In the genomic region with DNA sequence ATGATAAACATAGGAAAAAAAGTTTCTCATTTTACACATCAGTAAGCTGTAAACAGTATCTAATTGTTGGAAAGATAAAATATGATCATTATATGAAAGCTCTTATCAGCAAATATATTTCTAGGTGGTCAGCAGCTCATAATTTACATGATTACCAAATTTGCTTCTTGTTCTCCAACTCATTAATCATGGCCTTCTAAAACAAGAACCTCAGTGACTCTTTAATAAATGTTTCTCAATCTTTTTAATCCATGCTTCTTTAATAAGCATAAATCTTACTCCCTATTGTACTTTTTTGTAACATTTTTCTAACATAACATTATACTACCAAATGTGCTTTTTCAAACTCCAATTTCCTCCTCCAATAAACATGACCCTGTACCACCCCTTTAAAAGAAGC, we compare ENCODE assay signal across 2 cellular contexts.
A peak's percentile ranks its signal among the peaks of the same experiment; 100 is the strongest.
TF ChIP-seq lines count a peak whose summit lies in the region.

No MANE protein-coding gene starts in this region.

TF ChIP-seq in HCT116, 20 proteins besides CTCF, POLR2A, EP300 and RAD21:
- TF ChIP-seq CEBPB (IDR thresholded peaks at IDR 0.05; ENCODE audit: low read depth) (no peak), SIN3A (IDR thresholded peaks at IDR 0.05; ENCODE audit: low read depth) (no peak), SRF (IDR thresholded peaks at IDR 0.05; ENCODE audit: low read depth) (no peak), ZNF274 (IDR thresholded peaks at IDR 0.05; ENCODE audit: low read depth, low read length) (no peak), FOSL1 (IDR thresholded peaks at IDR 0.05; ENCODE audit: low read depth) (no peak), EZH2 (IDR thresholded peaks at IDR 0.05) (no peak), CBX3 (IDR thresholded peaks at IDR 0.05; ENCODE audit: low read depth) (no peak), SP1 (IDR thresholded peaks at IDR 0.05; ENCODE audit: low read depth) (no peak), TCF7L2 (IDR thresholded peaks at IDR 0.05; ENCODE audit: borderline replicate concordance, extremely low read depth, insufficient read depth, insufficient read length) (no peak), EGR1 (IDR thresholded peaks at IDR 0.05; ENCODE audit: low read depth) (no peak)
- TF ChIP-seq, protein P1, sequence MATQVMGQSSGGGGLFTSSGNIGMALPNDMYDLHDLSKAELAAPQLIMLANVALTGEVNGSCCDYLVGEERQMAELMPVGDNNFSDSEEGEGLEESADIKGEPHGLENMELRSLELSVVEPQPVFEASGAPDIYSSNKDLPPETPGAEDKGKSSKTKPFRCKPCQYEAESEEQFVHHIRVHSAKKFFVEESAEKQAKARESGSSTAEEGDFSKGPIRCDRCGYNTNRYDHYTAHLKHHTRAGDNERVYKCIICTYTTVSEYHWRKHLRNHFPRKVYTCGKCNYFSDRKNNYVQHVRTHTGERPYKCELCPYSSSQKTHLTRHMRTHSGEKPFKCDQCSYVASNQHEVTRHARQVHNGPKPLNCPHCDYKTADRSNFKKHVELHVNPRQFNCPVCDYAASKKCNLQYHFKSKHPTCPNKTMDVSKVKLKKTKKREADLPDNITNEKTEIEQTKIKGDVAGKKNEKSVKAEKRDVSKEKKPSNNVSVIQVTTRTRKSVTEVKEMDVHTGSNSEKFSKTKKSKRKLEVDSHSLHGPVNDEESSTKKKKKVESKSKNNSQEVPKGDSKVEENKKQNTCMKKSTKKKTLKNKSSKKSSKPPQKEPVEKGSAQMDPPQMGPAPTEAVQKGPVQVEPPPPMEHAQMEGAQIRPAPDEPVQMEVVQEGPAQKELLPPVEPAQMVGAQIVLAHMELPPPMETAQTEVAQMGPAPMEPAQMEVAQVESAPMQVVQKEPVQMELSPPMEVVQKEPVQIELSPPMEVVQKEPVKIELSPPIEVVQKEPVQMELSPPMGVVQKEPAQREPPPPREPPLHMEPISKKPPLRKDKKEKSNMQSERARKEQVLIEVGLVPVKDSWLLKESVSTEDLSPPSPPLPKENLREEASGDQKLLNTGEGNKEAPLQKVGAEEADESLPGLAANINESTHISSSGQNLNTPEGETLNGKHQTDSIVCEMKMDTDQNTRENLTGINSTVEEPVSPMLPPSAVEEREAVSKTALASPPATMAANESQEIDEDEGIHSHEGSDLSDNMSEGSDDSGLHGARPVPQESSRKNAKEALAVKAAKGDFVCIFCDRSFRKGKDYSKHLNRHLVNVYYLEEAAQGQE (IDR thresholded peaks at IDR 0.05; ENCODE audit: low read depth), result no peak

TF ChIP-seq in K562, 482 proteins besides CTCF, POLR2A, EP300 and RAD21:
- TF ChIP-seq MED1 (CRISPR knock-in tag; IDR thresholded peaks at IDR 0.05; ENCODE audit: borderline replicate concordance), result no peak
- TF ChIP-seq MEIS2 (IDR thresholded peaks at IDR 0.05; ENCODE audit: partially characterized antibody), result peak; percentile 19
- TF ChIP-seq, protein P2, sequence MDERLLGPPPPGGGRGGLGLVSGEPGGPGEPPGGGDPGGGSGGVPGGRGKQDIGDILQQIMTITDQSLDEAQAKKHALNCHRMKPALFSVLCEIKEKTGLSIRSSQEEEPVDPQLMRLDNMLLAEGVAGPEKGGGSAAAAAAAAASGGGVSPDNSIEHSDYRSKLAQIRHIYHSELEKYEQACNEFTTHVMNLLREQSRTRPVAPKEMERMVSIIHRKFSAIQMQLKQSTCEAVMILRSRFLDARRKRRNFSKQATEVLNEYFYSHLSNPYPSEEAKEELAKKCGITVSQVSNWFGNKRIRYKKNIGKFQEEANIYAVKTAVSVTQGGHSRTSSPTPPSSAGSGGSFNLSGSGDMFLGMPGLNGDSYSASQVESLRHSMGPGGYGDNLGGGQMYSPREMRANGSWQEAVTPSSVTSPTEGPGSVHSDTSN (CRISPR knock-in tag; IDR thresholded peaks at IDR 0.05; ENCODE audit: low read depth), result no peak
- TF ChIP-seq, protein P2 (tag; conservative IDR thresholded peaks at IDR 0.05; ENCODE audit: low read depth), result peak; percentile 45
